Comparison of ENCODE assay signal across 8 cellular contexts in genomic region chr6:42450314-42451145, GRCh38. TPM values are rescaled to one million over a fixed set of nuclear protein-coding genes. Genes with fewer than 3 reads are reported as not detected.
A peak's percentile ranks its signal among the peaks of the same experiment; 100 is the strongest.
DNase-seq lines count a peak whose midpoint lies in the region; TF ChIP-seq lines count a peak whose summit lies in the region.

No MANE protein-coding gene starts in this region.

- H3K36me3 ChIP-seq in parathyroid adenoma (ENCODE audit: control insufficient read depth, insufficient read depth, low read length) = no peaks in the 10 kb centered on the region

- no peak overlapping the region for H3K9ac ChIP-seq in parathyroid adenoma

- no peaks in the 10 kb centered on the region for H3K27me3 ChIP-seq in parathyroid adenoma (ENCODE audit: control insufficient read depth, insufficient read depth, low read length)

- peak overlapping the region; percentile 93 for H3K27ac ChIP-seq in parathyroid adenoma

- no peaks in the 10 kb centered on the region for H3K9me3 Mint-ChIP-seq in activated CD4-positive, alpha-beta T cell treated with anti-CD3 and anti-CD28 coated beads, Interleukin-2, amount 10 ng/mL, durations not matched to agents 7 days and 5 days

- H3K27me3 Mint-ChIP-seq in activated CD4-positive, alpha-beta T cell treated with anti-CD3 and anti-CD28 coated beads, Interleukin-2, amount 10 ng/mL, durations not matched to agents 7 days and 5 days = peaks cover 14% of the 10 kb centered on the region

- H3K27ac Mint-ChIP-seq in activated CD4-positive, alpha-beta T cell treated with anti-CD3 and anti-CD28 coated beads, Interleukin-2, amount 10 ng/mL, durations not matched to agents 7 days and 5 days = peak overlapping the region; percentile 89

- POLR2A ChIA-PET in activated CD4-positive, alpha-beta T cell treated with anti-CD3 and anti-CD28 coated beads, Interleukin-2, amount 10 ng/mL, durations not matched to agents 7 days and 5 days (lab: Charles Lee) = no interaction called here

- H3K4me3 ChIP-seq in HFF-Myc (replicated peaks; ENCODE audit: low read depth, low read length) = peak overlapping the region; percentile 91
- H3K4me3 ChIP-seq in fibroblast of mammary gland (ENCODE audit: control insufficient read depth, low read depth, low read length) = peak overlapping the region; percentile 87
- H3K4me3 ChIP-seq in parathyroid adenoma (ENCODE audit: low read depth, low read length) = peak overlapping the region; percentile 67

- H2AFZ ChIP-seq in parathyroid adenoma = peak overlapping the region; percentile 85

- peak overlapping the region; percentile 45 for H3K4me2 ChIP-seq in parathyroid adenoma (ENCODE audit: low read length)

- H3K4me1 ChIP-seq in parathyroid adenoma = peaks cover 12% of the 10 kb centered on the region

- peaks cover 36% of the 10 kb centered on the region for H3K36me3 Mint-ChIP-seq in activated CD4-positive, alpha-beta T cell treated with anti-CD3 and anti-CD28 coated beads, Interleukin-2, amount 10 ng/mL, durations not matched to agents 7 days and 5 days (ENCODE audit: low read depth)

- no peaks in the 10 kb centered on the region for H3K9me3 ChIP-seq in parathyroid adenoma (ENCODE audit: control insufficient read depth, low read length)

- H3K4me3 Mint-ChIP-seq in activated CD4-positive, alpha-beta T cell treated with anti-CD3 and anti-CD28 coated beads, Interleukin-2, amount 10 ng/mL, durations not matched to agents 7 days and 5 days = peak overlapping the region; percentile 92

- peaks cover 11% of the 10 kb centered on the region for H3K79me2 ChIP-seq in parathyroid adenoma

- H3K4me1 Mint-ChIP-seq in activated CD4-positive, alpha-beta T cell treated with anti-CD3 and anti-CD28 coated beads, Interleukin-2, amount 10 ng/mL, durations not matched to agents 7 days and 5 days = peaks cover 53% of the 10 kb centered on the region

- CTCF ChIA-PET in activated CD4-positive, alpha-beta T cell treated with anti-CD3 and anti-CD28 coated beads, Interleukin-2, amount 10 ng/mL, durations not matched to agents 7 days and 5 days (lab: Charles Lee) = interaction anchor here (0.6 to 1.6 kb wide), 2 partner anchors 68 to 72 kb away, joined by 3 to 6 read pairs; no protein-coding TSS in a partner anchor

- DNase-seq in AML-193 (lab: John Stamatoyannopoulos, UW) (peak; percentile 43 to 50), HFF-Myc (ENCODE audit: extremely low read depth, low read depth) (no peak), fibroblast of mammary gland (ENCODE audit: low read depth) (no peak), DMS153 treated with DMSO at 0.1 percent for 48 hours (lab: John Stamatoyannopoulos, UW; ENCODE audit: unreplicated experiment) (no peak), dedifferentiated amniotic fluid mesenchymal stem cell (ENCODE audit: extremely low spot score) (no peak), NCI-H1694 (lab: John Stamatoyannopoulos, UW) (no peak)
- DNase-seq in activated CD4-positive, alpha-beta T cell treated with anti-CD3 and anti-CD28 coated beads, Interleukin-2, amount 10 ng/mL, durations not matched to agents 7 days and 5 days = peak; percentile 23

- TF ChIP-seq CTCF in HFF-Myc (IDR thresholded peaks at IDR 0.05; ENCODE audit: low read depth, low read length, missing control alignments) (no peak), fibroblast of mammary gland (conservative IDR thresholded peaks at IDR 0.05; ENCODE audit: control insufficient read depth, insufficient read depth, low read depth, low read length) (no peak), parathyroid adenoma (IDR thresholded peaks at IDR 0.05) (no peak)

RNA-seq across cellular contexts. Expression of gene TRERF1, which starts 1.2 kb away (rescaled TPM):
- total RNA-seq in activated CD4-positive, alpha-beta T cell treated with anti-CD3 and anti-CD28 coated beads, Interleukin-2, amount 10 ng/mL, durations not matched to agents 7 days and 5 days = 10 to 100 TPM; 18.6 to 20.3 TPM

Comparison
In these comparisons a context has a peak if more than half of its experiments do, and no peak if none do; other contexts are left out.
1. DNase-seq: peak in AML-193 (2 of 2) and activated CD4-positive, alpha-beta T cell treated with anti-CD3 and anti-CD28 coated beads, Interleukin-2, amount 10 ng/mL, durations not matched to agents 7 days and 5 days (single experiment); none in HFF-Myc (single experiment), fibroblast of mammary gland (single experiment), DMS153 treated with DMSO at 0.1 percent for 48 hours (single experiment), dedifferentiated amniotic fluid mesenchymal stem cell (single experiment) and NCI-H1694 (single experiment).
2. Peak in every context shown above with its lines, with median percentiles within 50 percentile points of each other: H3K4me3 ChIP-seq.